Comparison of ENCODE assay signal across 21 cellular contexts in the genomic region with DNA sequence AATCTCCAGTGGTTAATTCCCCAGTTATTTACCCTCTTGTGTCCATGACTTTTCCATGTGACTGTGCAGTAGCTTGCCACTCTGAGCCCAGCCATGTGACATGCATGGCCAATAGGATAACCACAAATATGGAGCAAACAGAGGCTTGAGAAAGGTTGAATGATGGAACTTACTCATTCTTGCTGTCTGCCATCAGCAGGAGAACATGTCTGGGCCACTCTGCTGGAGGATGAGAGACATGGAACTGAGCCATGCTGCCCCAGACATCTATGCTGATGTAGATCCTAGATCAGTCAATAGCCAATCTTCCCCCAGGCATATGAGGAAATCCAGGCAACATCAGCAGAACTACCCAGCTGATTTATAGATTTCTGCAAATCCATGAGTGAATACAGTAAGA.
"Had no signal": no experiment of that assay in that cellular context is flagged by ENCODE, and none has a peak within 500 bp of the region (broad histone marks: within the 10 kb centered on the region; RNA-seq: fewer than 3 reads in every experiment).

No MANE protein-coding gene starts in this region.

- H3K9me3 Mint-ChIP-seq: neural progenitor cell had no signal

- H3K27me3 ChIP-seq: colonic mucosa, gastroesophageal sphincter, neural progenitor cell, ovary, right atrium auricular region, sigmoid colon, tibial artery, upper lobe of right lung, vagina had no signal

- H3K27me3 Mint-ChIP-seq: natural killer cell treated with Interleukin-12 subunit alpha and Interleukin-12 subunit beta and Interleukin-15 and Interleukin-18, amount 100 ng/mL, for 72 hours had no signal

- H3K36me3 ChIP-seq: colonic mucosa, gastroesophageal sphincter, left ventricle myocardium inferior, lower lobe of right lung, neural progenitor cell, ovary, right atrium auricular region, sigmoid colon, tibial artery, upper lobe of right lung, vagina had no signal

- H3K4me1 ChIP-seq: colonic mucosa, gastroesophageal sphincter, left ventricle myocardium inferior, lower lobe of right lung, neural progenitor cell, right atrium auricular region, sigmoid colon, tibial artery, upper lobe of right lung, vagina had no signal

- H3K4me2 ChIP-seq: neural progenitor cell had no signal

- H2AFZ ChIP-seq: neural progenitor cell had no signal

- H3K4me3 ChIP-seq: colonic mucosa, gastroesophageal sphincter, left ventricle myocardium inferior, lower lobe of right lung, neural progenitor cell, ovary, right atrium auricular region, sigmoid colon, skin epidermis, tibial artery, upper lobe of right lung, vagina had no signal

- DNase-seq: colonic mucosa; dermis blood vessel endothelial cell; glutamatergic neuron; kidney; left cardiac atrium; left ventricle myocardium inferior; lower lobe of right lung; mesenchymal stem cell; midbrain; nucleus accumbens; ovary; sigmoid colon; stimulated activated naive CD4-positive, alpha-beta T cell treated with Interleukin-2 at 50 U/mL for 16 hours; tibial artery; upper lobe of right lung had no signal

- H3K27ac ChIP-seq: colonic mucosa, gastroesophageal sphincter, left ventricle myocardium inferior, lower lobe of right lung, neural progenitor cell, ovary, right atrium auricular region, sigmoid colon, tibial artery, upper lobe of right lung, vagina had no signal

- H3K27ac Mint-ChIP-seq: natural killer cell treated with Interleukin-12 subunit alpha and Interleukin-12 subunit beta and Interleukin-15 and Interleukin-18, amount 100 ng/mL, for 72 hours; neural progenitor cell had no signal

- H3K9me3 ChIP-seq: colonic mucosa, gastroesophageal sphincter, left ventricle myocardium inferior, lower lobe of right lung, ovary, right atrium auricular region, sigmoid colon, tibial artery, upper lobe of right lung, vagina had no signal

- ATAC-seq: gastroesophageal sphincter; left cardiac atrium; lower lobe of right lung; natural killer cell treated with Interleukin-12 subunit alpha and Interleukin-12 subunit beta and Interleukin-15 and Interleukin-18, amount 100 ng/mL, for 72 hours; upper lobe of right lung had no signal

- H3K36me3 Mint-ChIP-seq: natural killer cell treated with Interleukin-12 subunit alpha and Interleukin-12 subunit beta and Interleukin-15 and Interleukin-18, amount 100 ng/mL, for 72 hours; neural progenitor cell had no signal

- FAIRE-seq: kidney had no signal

- H3K4me3 Mint-ChIP-seq: natural killer cell treated with Interleukin-12 subunit alpha and Interleukin-12 subunit beta and Interleukin-15 and Interleukin-18, amount 100 ng/mL, for 72 hours; neural progenitor cell had no signal

- H3K9ac ChIP-seq: neural progenitor cell had no signal
